Comparison of ENCODE assay signal across 1 cellular context in the genomic region with DNA sequence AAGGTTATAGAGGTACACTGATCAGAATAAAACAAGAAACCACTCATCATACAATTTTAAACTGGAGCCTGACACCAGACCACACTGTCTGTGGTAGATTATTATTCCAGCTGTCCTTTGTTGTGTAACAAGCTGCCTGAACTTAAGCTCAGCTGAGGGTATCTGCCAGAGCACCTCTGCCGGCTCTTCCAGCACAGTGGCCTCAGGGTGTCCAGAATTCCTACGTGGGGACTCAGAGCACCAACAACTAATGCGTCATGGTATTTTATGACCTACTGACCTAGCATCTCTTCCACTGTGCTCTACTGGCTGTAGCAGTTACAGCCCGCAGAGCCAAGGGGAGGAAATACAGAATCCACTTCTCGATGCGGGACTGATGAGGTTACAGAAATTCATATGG.
TF ChIP-seq lines count a peak whose summit lies in the region.

No MANE protein-coding gene starts in this region.

TF ChIP-seq in WTC11, 78 proteins besides CTCF, POLR2A, EP300 and RAD21 (continued from another document):
- TF ChIP-seq, protein P1, sequence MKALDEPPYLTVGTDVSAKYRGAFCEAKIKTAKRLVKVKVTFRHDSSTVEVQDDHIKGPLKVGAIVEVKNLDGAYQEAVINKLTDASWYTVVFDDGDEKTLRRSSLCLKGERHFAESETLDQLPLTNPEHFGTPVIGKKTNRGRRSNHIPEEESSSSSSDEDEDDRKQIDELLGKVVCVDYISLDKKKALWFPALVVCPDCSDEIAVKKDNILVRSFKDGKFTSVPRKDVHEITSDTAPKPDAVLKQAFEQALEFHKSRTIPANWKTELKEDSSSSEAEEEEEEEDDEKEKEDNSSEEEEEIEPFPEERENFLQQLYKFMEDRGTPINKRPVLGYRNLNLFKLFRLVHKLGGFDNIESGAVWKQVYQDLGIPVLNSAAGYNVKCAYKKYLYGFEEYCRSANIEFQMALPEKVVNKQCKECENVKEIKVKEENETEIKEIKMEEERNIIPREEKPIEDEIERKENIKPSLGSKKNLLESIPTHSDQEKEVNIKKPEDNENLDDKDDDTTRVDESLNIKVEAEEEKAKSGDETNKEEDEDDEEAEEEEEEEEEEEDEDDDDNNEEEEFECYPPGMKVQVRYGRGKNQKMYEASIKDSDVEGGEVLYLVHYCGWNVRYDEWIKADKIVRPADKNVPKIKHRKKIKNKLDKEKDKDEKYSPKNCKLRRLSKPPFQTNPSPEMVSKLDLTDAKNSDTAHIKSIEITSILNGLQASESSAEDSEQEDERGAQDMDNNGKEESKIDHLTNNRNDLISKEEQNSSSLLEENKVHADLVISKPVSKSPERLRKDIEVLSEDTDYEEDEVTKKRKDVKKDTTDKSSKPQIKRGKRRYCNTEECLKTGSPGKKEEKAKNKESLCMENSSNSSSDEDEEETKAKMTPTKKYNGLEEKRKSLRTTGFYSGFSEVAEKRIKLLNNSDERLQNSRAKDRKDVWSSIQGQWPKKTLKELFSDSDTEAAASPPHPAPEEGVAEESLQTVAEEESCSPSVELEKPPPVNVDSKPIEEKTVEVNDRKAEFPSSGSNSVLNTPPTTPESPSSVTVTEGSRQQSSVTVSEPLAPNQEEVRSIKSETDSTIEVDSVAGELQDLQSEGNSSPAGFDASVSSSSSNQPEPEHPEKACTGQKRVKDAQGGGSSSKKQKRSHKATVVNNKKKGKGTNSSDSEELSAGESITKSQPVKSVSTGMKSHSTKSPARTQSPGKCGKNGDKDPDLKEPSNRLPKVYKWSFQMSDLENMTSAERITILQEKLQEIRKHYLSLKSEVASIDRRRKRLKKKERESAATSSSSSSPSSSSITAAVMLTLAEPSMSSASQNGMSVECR (CRISPR knock-in tag; IDR thresholded peaks at IDR 0.05; ENCODE audit: borderline replicate concordance) = no peak
- TF ChIP-seq OVOL2 (CRISPR knock-in tag; IDR thresholded peaks at IDR 0.05; ENCODE audit: borderline replicate concordance) (no peak), CBFB (CRISPR knock-in tag; IDR thresholded peaks at IDR 0.05; ENCODE audit: low read depth) (no peak), ZNF416 (CRISPR knock-in tag; IDR thresholded peaks at IDR 0.05) (no peak), NR1H2 (CRISPR knock-in tag; IDR thresholded peaks at IDR 0.05) (no peak), ZBTB21 (CRISPR knock-in tag; IDR thresholded peaks at IDR 0.05; ENCODE audit: borderline replicate concordance) (no peak), TEAD1 (CRISPR knock-in tag; IDR thresholded peaks at IDR 0.05) (no peak)
- TF ChIP-seq, protein P2, sequence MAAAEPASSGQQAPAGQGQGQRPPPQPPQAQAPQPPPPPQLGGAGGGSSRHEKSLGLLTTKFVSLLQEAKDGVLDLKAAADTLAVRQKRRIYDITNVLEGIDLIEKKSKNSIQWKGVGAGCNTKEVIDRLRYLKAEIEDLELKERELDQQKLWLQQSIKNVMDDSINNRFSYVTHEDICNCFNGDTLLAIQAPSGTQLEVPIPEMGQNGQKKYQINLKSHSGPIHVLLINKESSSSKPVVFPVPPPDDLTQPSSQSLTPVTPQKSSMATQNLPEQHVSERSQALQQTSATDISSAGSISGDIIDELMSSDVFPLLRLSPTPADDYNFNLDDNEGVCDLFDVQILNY (CRISPR knock-in tag; IDR thresholded peaks at IDR 0.05) = no peak
- TF ChIP-seq, protein P3, sequence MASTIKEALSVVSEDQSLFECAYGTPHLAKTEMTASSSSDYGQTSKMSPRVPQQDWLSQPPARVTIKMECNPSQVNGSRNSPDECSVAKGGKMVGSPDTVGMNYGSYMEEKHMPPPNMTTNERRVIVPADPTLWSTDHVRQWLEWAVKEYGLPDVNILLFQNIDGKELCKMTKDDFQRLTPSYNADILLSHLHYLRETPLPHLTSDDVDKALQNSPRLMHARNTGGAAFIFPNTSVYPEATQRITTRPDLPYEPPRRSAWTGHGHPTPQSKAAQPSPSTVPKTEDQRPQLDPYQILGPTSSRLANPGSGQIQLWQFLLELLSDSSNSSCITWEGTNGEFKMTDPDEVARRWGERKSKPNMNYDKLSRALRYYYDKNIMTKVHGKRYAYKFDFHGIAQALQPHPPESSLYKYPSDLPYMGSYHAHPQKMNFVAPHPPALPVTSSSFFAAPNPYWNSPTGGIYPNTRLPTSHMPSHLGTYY (CRISPR knock-in tag; IDR thresholded peaks at IDR 0.05) = no peak
